1 cellular context compared by ENCODE assay signal in genomic region chr7:114857605-114858004, GRCh38.
TF ChIP-seq lines count a peak whose summit lies in the region.

No MANE protein-coding gene starts in this region.

TF ChIP-seq in IMR-90, 13 proteins besides CTCF, POLR2A, EP300 and RAD21 (continued from another document):
- TF ChIP-seq MXI1 (IDR thresholded peaks at IDR 0.05; ENCODE audit: borderline replicate concordance, low read depth, low read length) (no peak), BHLHE40 (IDR thresholded peaks at IDR 0.05; ENCODE audit: low read depth, low read length) (no peak)
